ENCODE assay signal across 10 cellular contexts in the genomic region with DNA sequence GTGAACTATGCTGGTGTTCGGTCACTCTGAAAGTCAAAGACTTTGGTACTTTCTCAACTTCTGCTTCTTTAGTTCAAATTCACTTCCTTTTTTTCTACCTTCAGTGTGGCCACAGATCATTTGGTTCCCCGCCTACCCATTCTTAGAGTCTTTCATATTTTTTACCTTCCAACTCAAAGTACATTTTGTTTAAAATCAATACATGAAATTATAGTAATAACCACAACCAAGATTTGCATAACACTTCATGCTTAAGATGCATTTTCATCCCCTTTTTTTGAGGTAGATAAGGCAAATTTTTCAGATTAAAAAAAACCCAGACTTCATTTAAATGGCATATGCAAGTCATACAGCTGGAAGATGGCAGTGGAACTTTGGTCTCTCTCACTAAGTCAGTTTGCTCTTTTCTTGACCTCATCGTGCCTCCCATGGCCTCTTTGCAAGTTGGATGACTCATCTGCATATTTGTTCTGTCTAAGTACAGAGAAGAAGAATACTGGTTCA.
A peak's percentile ranks its signal among the peaks of the same experiment; 100 is the strongest.
DNase-seq lines count a peak whose midpoint lies in the region; ATAC-seq lines count a peak whose summit lies in the region.
"Had no signal": no experiment of that assay in that cellular context is flagged by ENCODE, and none has a peak within 500 bp of the region (broad histone marks: within the 10 kb centered on the region; RNA-seq: fewer than 3 reads in every experiment).

No MANE protein-coding gene starts in this region.

- H3K27ac Mint-ChIP-seq in memory B cell: peak overlapping the region; percentile 93

- H3K9me3 Mint-ChIP-seq in memory B cell: no peaks in the 10 kb centered on the region

- H3K4me1 Mint-ChIP-seq in memory B cell: peaks cover 31% of the 10 kb centered on the region

- no peaks in the 10 kb centered on the region for H3K27me3 Mint-ChIP-seq in memory B cell

- H3K4me3 Mint-ChIP-seq in memory B cell: peak overlapping the region; percentile 32

- DNase-seq in NOMO-1 (lab: John Stamatoyannopoulos, UW; ENCODE audit: unreplicated experiment in 2 of 2): peak; percentile 21 to 78
- peak in 1 of 2 donors; percentile 38 for DNase-seq in memory B cell (ENCODE audit: low spot score in 2 of 2)
- no peak for DNase-seq in NCI-H2081 (lab: John Stamatoyannopoulos, UW)
- no peak for DNase-seq in GF-D8 (lab: John Stamatoyannopoulos, UW)
- DNase-seq in anterior cingulate cortex (lab: John Stamatoyannopoulos, UW): no peak
- DNase-seq: NCI-H526; stimulated activated CD4-positive, alpha-beta T cell treated with anti-CD3 and anti-CD28 coated beads, Interleukin-4, amount 100 ng/mL, for 1 hour had no signal

- ATAC-seq in GM18870 (IDR thresholded peaks at IDR 0.05; ENCODE audit: unreplicated experiment) (peak; percentile 66), HG02852 (IDR thresholded peaks at IDR 0.05; ENCODE audit: unreplicated experiment) (peak; percentile 71), memory B cell (ENCODE audit: low read depth) (peak; percentile 75), HG03097 (IDR thresholded peaks at IDR 0.05; ENCODE audit: low FRiP score, unreplicated experiment) (no peak)

- H3K36me3 Mint-ChIP-seq in memory B cell: no peaks in the 10 kb centered on the region

Comparison
In these comparisons a context has a peak if more than half of its experiments do, and no peak if none do; other contexts are left out.
1. DNase-seq: peak in NOMO-1 (2 of 2); none in NCI-H2081 (0 of 2), GF-D8 (single experiment) and anterior cingulate cortex (0 of 58).